In the genomic region with DNA sequence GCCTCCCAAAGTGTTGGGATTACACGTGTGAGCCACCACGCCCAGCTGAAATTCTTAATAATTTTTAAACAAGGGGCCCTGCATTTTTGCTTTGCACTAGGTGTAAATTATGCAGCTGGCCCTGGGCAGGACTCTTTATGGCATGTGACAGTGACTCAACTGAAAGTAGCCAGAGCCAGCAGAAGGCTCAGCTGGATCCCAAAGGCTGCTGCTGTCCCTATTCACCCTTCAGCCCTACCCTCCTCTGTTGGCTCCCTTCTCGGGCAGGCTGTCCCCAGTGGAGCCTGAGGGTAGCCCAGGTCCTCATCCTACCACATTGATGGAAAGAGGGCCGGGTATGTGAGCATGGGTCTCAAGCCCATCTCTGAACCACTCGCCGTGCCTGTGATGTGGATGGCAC, we compare ENCODE assay signal across 1 cellular context.
TF ChIP-seq lines count a peak whose summit lies in the region.

No MANE protein-coding gene starts in this region.

TF ChIP-seq in SK-N-SH treated with all-trans-retinoic acid at 6 μM for 48 hours, 23 proteins besides CTCF, POLR2A, EP300 and RAD21 (continued from another document):
- TF ChIP-seq CSRNP3 (CRISPR knock-in tag; IDR thresholded peaks at IDR 0.05) = no peak
- TF ChIP-seq OSR1 (CRISPR knock-in tag; IDR thresholded peaks at IDR 0.05) = no peak
- TF ChIP-seq ZC3H10 (CRISPR knock-in tag; IDR thresholded peaks at IDR 0.05) = no peak
- no peak for TF ChIP-seq SNAI2 (CRISPR knock-in tag; IDR thresholded peaks at IDR 0.05)
- TF ChIP-seq ESRRG (CRISPR knock-in tag; IDR thresholded peaks at IDR 0.05) = no peak
- TF ChIP-seq CREB5 (CRISPR knock-in tag; IDR thresholded peaks at IDR 0.05; ENCODE audit: low read depth) = no peak
- no peak for TF ChIP-seq TCF4 (CRISPR knock-in tag; IDR thresholded peaks at IDR 0.05; ENCODE audit: borderline replicate concordance)
- TF ChIP-seq RARB (CRISPR knock-in tag; IDR thresholded peaks at IDR 0.05) = no peak
- TF ChIP-seq GLIS3 (CRISPR knock-in tag; IDR thresholded peaks at IDR 0.05) = no peak
- no peak for TF ChIP-seq ZNF565 (CRISPR knock-in tag; conservative IDR thresholded peaks at IDR 0.05; ENCODE audit: low read depth)
